In the genomic region with DNA sequence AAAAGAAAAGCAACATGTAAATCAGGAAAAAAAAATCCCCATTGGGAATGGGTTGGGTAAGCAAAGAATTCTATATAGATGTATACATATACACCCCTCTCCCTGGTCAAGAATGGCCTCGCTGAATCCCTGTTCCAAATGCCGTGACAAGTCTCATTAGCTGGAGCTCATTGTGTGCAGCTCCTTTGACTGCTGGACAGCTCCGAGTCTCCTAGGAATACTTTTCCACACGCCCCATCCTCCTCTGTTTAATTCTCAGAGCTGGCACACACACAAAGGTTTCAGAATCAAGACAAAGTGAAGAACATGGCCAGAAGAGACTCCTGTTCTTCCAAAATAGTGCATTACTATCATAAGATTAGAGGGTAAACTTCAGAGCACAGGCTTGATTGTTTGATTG, we compare ENCODE assay signal across 15 cellular contexts.
DNase-seq lines count a peak whose midpoint lies in the region; ATAC-seq, FAIRE-seq and TF ChIP-seq lines count a peak whose summit lies in the region.
"Had no signal": no experiment of that assay in that cellular context is flagged by ENCODE, and none has a peak within 500 bp of the region (broad histone marks: within the 10 kb centered on the region; RNA-seq: fewer than 3 reads in every experiment).

No MANE protein-coding gene starts in this region.

- intact Hi-C loops in A673 (cut with micrococcal nuclease; ENCODE audit: unreplicated experiment), result no loop called here
- intact Hi-C loops in esophagus squamous epithelium (cut with DNase I), result no loop called here

- TF ChIP-seq CTCF in A673 (conservative IDR thresholded peaks at IDR 0.05; ENCODE audit: low read depth, low read length), result no peak
- TF ChIP-seq CTCF in astrocyte (IDR thresholded peaks at IDR 0.05; ENCODE audit: insufficient read depth, low read depth, low read length), result no peak
- TF ChIP-seq CTCF in esophagus squamous epithelium (IDR thresholded peaks at IDR 0.05), result no peak

- H3K4me2 ChIP-seq in astrocyte (ENCODE audit: low read length), result no peak overlapping the region
- H3K4me2 ChIP-seq: BLaER1, KMS-11 had no signal

- H3K9me3 Mint-ChIP-seq in astrocyte (ENCODE audit: unreplicated experiment), result no peaks in the 10 kb centered on the region
- H3K9me3 Mint-ChIP-seq: H9, WTC11 had no signal

- peaks cover 13% of the 10 kb centered on the region for H3K4me1 Mint-ChIP-seq in astrocyte (ENCODE audit: low read depth, unreplicated experiment)

- H3K36me3 Mint-ChIP-seq in astrocyte (ENCODE audit: low read depth, unreplicated experiment), result no peaks in the 10 kb centered on the region
- H3K36me3 Mint-ChIP-seq: WTC11 had no signal

- H3K9ac ChIP-seq in astrocyte (ENCODE audit: low read length), result no peak overlapping the region
- H3K9ac ChIP-seq: BLaER1, KMS-11 had no signal

- 25 to 33% methylated on average over 3 to 4 of the region's 4 CpGs for WGBS in esophagus squamous epithelium, 2 donors

- no peak for FAIRE-seq in astrocyte (lab: Jason Lieb, UNC)

- no peak overlapping the region for H3K27ac Mint-ChIP-seq in astrocyte (ENCODE audit: unreplicated experiment)
- H3K27ac Mint-ChIP-seq: H9, WTC11 had no signal

- peak; percentile 46 for DNase-seq in A673 (ENCODE audit: low spot score)
- peak; percentile 39 for DNase-seq in astrocyte (ENCODE audit: low read depth)
- peak; percentile 65 for DNase-seq in islet precursor cell
- DNase-seq in esophagus squamous epithelium (lab: John Stamatoyannopoulos, UW), result no peak
- DNase-seq in activated naive CD4-positive, alpha-beta T cell (lab: John Stamatoyannopoulos, UW), result no peak
- DNase-seq: activated T-cell treated with anti-CD3 and anti-CD28 coated beads, Interleukin-2, amount 50 U/mL, for 48 hours; H9; NCI-H2227 treated with DMSO at 0.1 percent for 48 hours had no signal

- H3K79me2 ChIP-seq in astrocyte (ENCODE audit: insufficient read depth, low read length), result no peaks in the 10 kb centered on the region

- TF ChIP-seq POLR2A in esophagus squamous epithelium (IDR thresholded peaks at IDR 0.05), result no peak

- H3K4me3 ChIP-seq in A673 (ENCODE audit: low read depth, low read length, poor library complexity, severe bottlenecking) (no peak overlapping the region), astrocyte (ENCODE audit: insufficient read depth, low read depth, low read length) (no peak overlapping the region), esophagus squamous epithelium (no peak overlapping the region)
- H3K4me3 ChIP-seq: BLaER1, lung had no signal

- no peak for TF ChIP-seq EP300 in Ishikawa (IDR thresholded peaks at IDR 0.05; ENCODE audit: borderline replicate concordance)

- H2AFZ ChIP-seq in astrocyte (ENCODE audit: low read depth, low read length), result no peak overlapping the region

- no peaks in the 10 kb centered on the region for H4K20me1 ChIP-seq in astrocyte (ENCODE audit: insufficient read depth, low read length)
- H4K20me1 ChIP-seq: BLaER1 had no signal

- BruUV-seq in A673 (replicated peaks; lab: Mats Ljungman, UMichigan), result no TSS peak

- no peaks in the 10 kb centered on the region for H3K9me3 ChIP-seq in A673 (ENCODE audit: low read depth, low read length, poor library complexity, severe bottlenecking)
- H3K9me3 ChIP-seq in astrocyte (ENCODE audit: insufficient read depth, low read depth, low read length), result no peaks in the 10 kb centered on the region
- H3K9me3 ChIP-seq in esophagus squamous epithelium, result no peaks in the 10 kb centered on the region
- H3K9me3 ChIP-seq: BLaER1 had no signal

- no peak for TF ChIP-seq RAD21 in Ishikawa (IDR thresholded peaks at IDR 0.05; ENCODE audit: low read depth)

- H3K27me3 ChIP-seq in A673 (replicated peaks; ENCODE audit: insufficient read depth, low read depth, low read length, poor library complexity) (no peaks in the 10 kb centered on the region), astrocyte (ENCODE audit: insufficient read depth, low read length) (peaks cover 6% of the 10 kb centered on the region), esophagus squamous epithelium (no peaks in the 10 kb centered on the region)
- H3K27me3 ChIP-seq: BLaER1 had no signal

- no peak overlapping the region for H3K4me3 Mint-ChIP-seq in astrocyte (ENCODE audit: unreplicated experiment)
- H3K4me3 Mint-ChIP-seq: H9, WTC11 had no signal

- no peaks in the 10 kb centered on the region for H3K36me3 ChIP-seq in A673 (ENCODE audit: insufficient read depth, low read length, poor library complexity, severe bottlenecking)
- H3K36me3 ChIP-seq in astrocyte (ENCODE audit: insufficient read depth, low read length), result no peaks in the 10 kb centered on the region
- H3K36me3 ChIP-seq in esophagus squamous epithelium, result no peaks in the 10 kb centered on the region
- H3K36me3 ChIP-seq: BLaER1 had no signal

- POLR2A ChIA-PET in A673 (lab: Charles Lee; ENCODE audit: low non-redundant PET), result no interaction called here

- H3K4me1 ChIP-seq in A673 (ENCODE audit: insufficient read depth, low read length, poor library complexity, severe bottlenecking) (no peaks in the 10 kb centered on the region), astrocyte (ENCODE audit: insufficient read depth, low read length) (no peaks in the 10 kb centered on the region), esophagus squamous epithelium (no peaks in the 10 kb centered on the region)
- H3K4me1 ChIP-seq: BLaER1 had no signal

- no peaks in the 10 kb centered on the region for H3K27me3 Mint-ChIP-seq in astrocyte (ENCODE audit: low read depth, unreplicated experiment)

- ATAC-seq in GM21529 (IDR thresholded peaks at IDR 0.05; ENCODE audit: unreplicated experiment) (no peak), GM18867 (IDR thresholded peaks at IDR 0.05; ENCODE audit: unreplicated experiment) (no peak)
- ATAC-seq: WTC11 had no signal

- CTCF ChIA-PET in A673 (lab: Charles Lee), result interaction anchor here (0.5 kb wide), 1 partner anchor 40 kb away, joined by 11 read pairs; no protein-coding TSS in a partner anchor

- H3K27ac ChIP-seq in A673 (ENCODE audit: low read depth, low read length, poor library complexity, severe bottlenecking) (no peak overlapping the region), astrocyte (ENCODE audit: low read depth, low read length) (no peak overlapping the region), esophagus squamous epithelium (no peak overlapping the region)
- H3K27ac ChIP-seq: BLaER1, KMS-11 had no signal

TF ChIP-seq in Ishikawa, 13 proteins besides CTCF, POLR2A, EP300 and RAD21:
- TF ChIP-seq, protein P1, sequence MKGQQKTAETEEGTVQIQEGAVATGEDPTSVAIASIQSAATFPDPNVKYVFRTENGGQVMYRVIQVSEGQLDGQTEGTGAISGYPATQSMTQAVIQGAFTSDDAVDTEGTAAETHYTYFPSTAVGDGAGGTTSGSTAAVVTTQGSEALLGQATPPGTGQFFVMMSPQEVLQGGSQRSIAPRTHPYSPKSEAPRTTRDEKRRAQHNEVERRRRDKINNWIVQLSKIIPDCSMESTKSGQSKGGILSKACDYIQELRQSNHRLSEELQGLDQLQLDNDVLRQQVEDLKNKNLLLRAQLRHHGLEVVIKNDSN (IDR thresholded peaks at IDR 0.05), result no peak
- TF ChIP-seq, protein P2, sequence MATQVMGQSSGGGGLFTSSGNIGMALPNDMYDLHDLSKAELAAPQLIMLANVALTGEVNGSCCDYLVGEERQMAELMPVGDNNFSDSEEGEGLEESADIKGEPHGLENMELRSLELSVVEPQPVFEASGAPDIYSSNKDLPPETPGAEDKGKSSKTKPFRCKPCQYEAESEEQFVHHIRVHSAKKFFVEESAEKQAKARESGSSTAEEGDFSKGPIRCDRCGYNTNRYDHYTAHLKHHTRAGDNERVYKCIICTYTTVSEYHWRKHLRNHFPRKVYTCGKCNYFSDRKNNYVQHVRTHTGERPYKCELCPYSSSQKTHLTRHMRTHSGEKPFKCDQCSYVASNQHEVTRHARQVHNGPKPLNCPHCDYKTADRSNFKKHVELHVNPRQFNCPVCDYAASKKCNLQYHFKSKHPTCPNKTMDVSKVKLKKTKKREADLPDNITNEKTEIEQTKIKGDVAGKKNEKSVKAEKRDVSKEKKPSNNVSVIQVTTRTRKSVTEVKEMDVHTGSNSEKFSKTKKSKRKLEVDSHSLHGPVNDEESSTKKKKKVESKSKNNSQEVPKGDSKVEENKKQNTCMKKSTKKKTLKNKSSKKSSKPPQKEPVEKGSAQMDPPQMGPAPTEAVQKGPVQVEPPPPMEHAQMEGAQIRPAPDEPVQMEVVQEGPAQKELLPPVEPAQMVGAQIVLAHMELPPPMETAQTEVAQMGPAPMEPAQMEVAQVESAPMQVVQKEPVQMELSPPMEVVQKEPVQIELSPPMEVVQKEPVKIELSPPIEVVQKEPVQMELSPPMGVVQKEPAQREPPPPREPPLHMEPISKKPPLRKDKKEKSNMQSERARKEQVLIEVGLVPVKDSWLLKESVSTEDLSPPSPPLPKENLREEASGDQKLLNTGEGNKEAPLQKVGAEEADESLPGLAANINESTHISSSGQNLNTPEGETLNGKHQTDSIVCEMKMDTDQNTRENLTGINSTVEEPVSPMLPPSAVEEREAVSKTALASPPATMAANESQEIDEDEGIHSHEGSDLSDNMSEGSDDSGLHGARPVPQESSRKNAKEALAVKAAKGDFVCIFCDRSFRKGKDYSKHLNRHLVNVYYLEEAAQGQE (IDR thresholded peaks at IDR 0.05; ENCODE audit: low read depth), result peak; percentile 91

Comparison
In these comparisons a context has a peak if more than half of its experiments do, and no peak if none do; other contexts are left out.
1. DNase-seq: peak in A673 (single experiment), astrocyte (single experiment) and islet precursor cell (single experiment); none in esophagus squamous epithelium (single experiment) and activated naive CD4-positive, alpha-beta T cell (0 of 4).